8 cellular contexts compared by ENCODE assay signal in genomic region chr15:94070341-94071275, GRCh38.
DNase-seq lines count a peak whose midpoint lies in the region; ATAC-seq and TF ChIP-seq lines count a peak whose summit lies in the region.

No MANE protein-coding gene starts in this region.

- peak; percentile 36 for DNase-seq in Ammon's horn (ENCODE audit: low spot score)
- DNase-seq in HFF-Myc (ENCODE audit: extremely low read depth, low read depth) = peak; percentile 69
- peak; percentile 98 for DNase-seq in RPMI7951 (ENCODE audit: low read depth)
- DNase-seq in left colon = peak; percentile 41 to 47
- no peak for DNase-seq in dedifferentiated amniotic fluid mesenchymal stem cell (ENCODE audit: extremely low spot score)
- DNase-seq in activated T-cell treated with anti-CD3 and anti-CD28 coated beads, Interleukin-2, amount 50 U/mL, for 48 hours = no peak

- H3K4me3 Mint-ChIP-seq in stimulated activated memory B cell treated with anti-CD40 and anti-IgM and Interleukin-4, amounts not matched to agents 10 μg/mL and 1 μg/mL and 100 μg/mL, for 72 hours = no peak overlapping the region

- peak; percentile 75 for ATAC-seq in left colon
- ATAC-seq in stimulated activated memory B cell treated with anti-CD40 and anti-IgM and Interleukin-4, amounts not matched to agents 10 μg/mL and 1 μg/mL and 100 μg/mL, for 72 hours = no peak
- ATAC-seq in activated CD4-positive, CD25-positive, alpha-beta regulatory T cell treated with anti-CD3 and anti-CD28 coated beads, Interleukin-2, amount 50 U/mL, for 24 hours = no peak

- no peaks in the 10 kb centered on the region for H3K9me3 Mint-ChIP-seq in stimulated activated memory B cell treated with anti-CD40 and anti-IgM and Interleukin-4, amounts not matched to agents 10 μg/mL and 1 μg/mL and 100 μg/mL, for 72 hours

- H3K27me3 Mint-ChIP-seq in stimulated activated memory B cell treated with anti-CD40 and anti-IgM and Interleukin-4, amounts not matched to agents 10 μg/mL and 1 μg/mL and 100 μg/mL, for 72 hours = peaks cover 16% of the 10 kb centered on the region

- H3K4me3 ChIP-seq in HFF-Myc (replicated peaks; ENCODE audit: low read depth, low read length) = no peak overlapping the region

- H3K36me3 Mint-ChIP-seq in stimulated activated memory B cell treated with anti-CD40 and anti-IgM and Interleukin-4, amounts not matched to agents 10 μg/mL and 1 μg/mL and 100 μg/mL, for 72 hours = no peaks in the 10 kb centered on the region

- no peak for TF ChIP-seq CTCF in HFF-Myc (IDR thresholded peaks at IDR 0.05; ENCODE audit: low read depth, low read length, missing control alignments)

- intact Hi-C loops in left colon (cut with DNase I, micrococcal nuclease) = no loop called here

- no peak overlapping the region for H3K27ac Mint-ChIP-seq in stimulated activated memory B cell treated with anti-CD40 and anti-IgM and Interleukin-4, amounts not matched to agents 10 μg/mL and 1 μg/mL and 100 μg/mL, for 72 hours

- H3K4me1 Mint-ChIP-seq in stimulated activated memory B cell treated with anti-CD40 and anti-IgM and Interleukin-4, amounts not matched to agents 10 μg/mL and 1 μg/mL and 100 μg/mL, for 72 hours = no peaks in the 10 kb centered on the region

Comparison
In these comparisons a context has a peak if more than half of its experiments do, and no peak if none do; other contexts are left out.
1. DNase-seq: peak in Ammon's horn (single experiment), HFF-Myc (single experiment), RPMI7951 (single experiment) and left colon (2 of 2); none in dedifferentiated amniotic fluid mesenchymal stem cell (single experiment) and activated T-cell treated with anti-CD3 and anti-CD28 coated beads, Interleukin-2, amount 50 U/mL, for 48 hours (0 of 2).